In genomic region chr3:10753964-10754363, GRCh38 we compare ENCODE assay signal across 1 cellular context.
A peak's percentile ranks its signal among the peaks of the same experiment; 100 is the strongest.
TF ChIP-seq lines count a peak whose summit lies in the region.

No MANE protein-coding gene starts in this region.

TF ChIP-seq in WTC11, 78 proteins besides CTCF, POLR2A, EP300 and RAD21 (continued from another document):
- TF ChIP-seq, protein P1, sequence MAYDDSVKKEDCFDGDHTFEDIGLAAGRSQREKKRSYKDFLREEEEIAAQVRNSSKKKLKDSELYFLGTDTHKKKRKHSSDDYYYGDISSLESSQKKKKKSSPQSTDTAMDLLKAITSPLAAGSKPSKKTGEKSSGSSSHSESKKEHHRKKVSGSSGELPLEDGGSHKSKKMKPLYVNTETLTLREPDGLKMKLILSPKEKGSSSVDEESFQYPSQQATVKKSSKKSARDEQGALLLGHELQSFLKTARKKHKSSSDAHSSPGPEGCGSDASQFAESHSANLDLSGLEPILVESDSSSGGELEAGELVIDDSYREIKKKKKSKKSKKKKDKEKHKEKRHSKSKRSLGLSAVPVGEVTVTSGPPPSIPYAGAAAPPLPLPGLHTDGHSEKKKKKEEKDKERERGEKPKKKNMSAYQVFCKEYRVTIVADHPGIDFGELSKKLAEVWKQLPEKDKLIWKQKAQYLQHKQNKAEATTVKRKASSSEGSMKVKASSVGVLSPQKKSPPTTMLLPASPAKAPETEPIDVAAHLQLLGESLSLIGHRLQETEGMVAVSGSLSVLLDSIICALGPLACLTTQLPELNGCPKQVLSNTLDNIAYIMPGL (CRISPR knock-in tag; IDR thresholded peaks at IDR 0.05): no peak
- TF ChIP-seq PRRX2 (CRISPR knock-in tag; IDR thresholded peaks at IDR 0.05): no peak
- TF ChIP-seq FOXP1 (CRISPR knock-in tag; IDR thresholded peaks at IDR 0.05; ENCODE audit: borderline replicate concordance): peak; percentile 50; the same call in 1 of the 2 replicates
- no peak for TF ChIP-seq GABPB1 (CRISPR knock-in tag; IDR thresholded peaks at IDR 0.05)
- 0 out of 2 replicates have a peak, but pooled peaks have one; percentile 60 for TF ChIP-seq SMAD4 (CRISPR knock-in tag; IDR thresholded peaks at IDR 0.05)
- TF ChIP-seq, protein P2, sequence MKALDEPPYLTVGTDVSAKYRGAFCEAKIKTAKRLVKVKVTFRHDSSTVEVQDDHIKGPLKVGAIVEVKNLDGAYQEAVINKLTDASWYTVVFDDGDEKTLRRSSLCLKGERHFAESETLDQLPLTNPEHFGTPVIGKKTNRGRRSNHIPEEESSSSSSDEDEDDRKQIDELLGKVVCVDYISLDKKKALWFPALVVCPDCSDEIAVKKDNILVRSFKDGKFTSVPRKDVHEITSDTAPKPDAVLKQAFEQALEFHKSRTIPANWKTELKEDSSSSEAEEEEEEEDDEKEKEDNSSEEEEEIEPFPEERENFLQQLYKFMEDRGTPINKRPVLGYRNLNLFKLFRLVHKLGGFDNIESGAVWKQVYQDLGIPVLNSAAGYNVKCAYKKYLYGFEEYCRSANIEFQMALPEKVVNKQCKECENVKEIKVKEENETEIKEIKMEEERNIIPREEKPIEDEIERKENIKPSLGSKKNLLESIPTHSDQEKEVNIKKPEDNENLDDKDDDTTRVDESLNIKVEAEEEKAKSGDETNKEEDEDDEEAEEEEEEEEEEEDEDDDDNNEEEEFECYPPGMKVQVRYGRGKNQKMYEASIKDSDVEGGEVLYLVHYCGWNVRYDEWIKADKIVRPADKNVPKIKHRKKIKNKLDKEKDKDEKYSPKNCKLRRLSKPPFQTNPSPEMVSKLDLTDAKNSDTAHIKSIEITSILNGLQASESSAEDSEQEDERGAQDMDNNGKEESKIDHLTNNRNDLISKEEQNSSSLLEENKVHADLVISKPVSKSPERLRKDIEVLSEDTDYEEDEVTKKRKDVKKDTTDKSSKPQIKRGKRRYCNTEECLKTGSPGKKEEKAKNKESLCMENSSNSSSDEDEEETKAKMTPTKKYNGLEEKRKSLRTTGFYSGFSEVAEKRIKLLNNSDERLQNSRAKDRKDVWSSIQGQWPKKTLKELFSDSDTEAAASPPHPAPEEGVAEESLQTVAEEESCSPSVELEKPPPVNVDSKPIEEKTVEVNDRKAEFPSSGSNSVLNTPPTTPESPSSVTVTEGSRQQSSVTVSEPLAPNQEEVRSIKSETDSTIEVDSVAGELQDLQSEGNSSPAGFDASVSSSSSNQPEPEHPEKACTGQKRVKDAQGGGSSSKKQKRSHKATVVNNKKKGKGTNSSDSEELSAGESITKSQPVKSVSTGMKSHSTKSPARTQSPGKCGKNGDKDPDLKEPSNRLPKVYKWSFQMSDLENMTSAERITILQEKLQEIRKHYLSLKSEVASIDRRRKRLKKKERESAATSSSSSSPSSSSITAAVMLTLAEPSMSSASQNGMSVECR (CRISPR knock-in tag; IDR thresholded peaks at IDR 0.05; ENCODE audit: borderline replicate concordance): peak; percentile 87
- TF ChIP-seq TEAD4 (CRISPR knock-in tag; IDR thresholded peaks at IDR 0.05): 0 out of 2 replicates have a peak, but pooled peaks have one; percentile 53
- TF ChIP-seq IRF1 (CRISPR knock-in tag; IDR thresholded peaks at IDR 0.05): 0 out of 2 replicates have a peak, but pooled peaks have one; percentile 50
- no peak for TF ChIP-seq ZNF138 (CRISPR knock-in tag; conservative IDR thresholded peaks at IDR 0.05)
- no peak for TF ChIP-seq ATF1 (CRISPR knock-in tag; IDR thresholded peaks at IDR 0.05)
- TF ChIP-seq, protein P3, sequence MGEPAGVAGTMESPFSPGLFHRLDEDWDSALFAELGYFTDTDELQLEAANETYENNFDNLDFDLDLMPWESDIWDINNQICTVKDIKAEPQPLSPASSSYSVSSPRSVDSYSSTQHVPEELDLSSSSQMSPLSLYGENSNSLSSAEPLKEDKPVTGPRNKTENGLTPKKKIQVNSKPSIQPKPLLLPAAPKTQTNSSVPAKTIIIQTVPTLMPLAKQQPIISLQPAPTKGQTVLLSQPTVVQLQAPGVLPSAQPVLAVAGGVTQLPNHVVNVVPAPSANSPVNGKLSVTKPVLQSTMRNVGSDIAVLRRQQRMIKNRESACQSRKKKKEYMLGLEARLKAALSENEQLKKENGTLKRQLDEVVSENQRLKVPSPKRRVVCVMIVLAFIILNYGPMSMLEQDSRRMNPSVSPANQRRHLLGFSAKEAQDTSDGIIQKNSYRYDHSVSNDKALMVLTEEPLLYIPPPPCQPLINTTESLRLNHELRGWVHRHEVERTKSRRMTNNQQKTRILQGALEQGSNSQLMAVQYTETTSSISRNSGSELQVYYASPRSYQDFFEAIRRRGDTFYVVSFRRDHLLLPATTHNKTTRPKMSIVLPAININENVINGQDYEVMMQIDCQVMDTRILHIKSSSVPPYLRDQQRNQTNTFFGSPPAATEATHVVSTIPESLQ (CRISPR knock-in tag; IDR thresholded peaks at IDR 0.05): no peak
- TF ChIP-seq, protein P4, sequence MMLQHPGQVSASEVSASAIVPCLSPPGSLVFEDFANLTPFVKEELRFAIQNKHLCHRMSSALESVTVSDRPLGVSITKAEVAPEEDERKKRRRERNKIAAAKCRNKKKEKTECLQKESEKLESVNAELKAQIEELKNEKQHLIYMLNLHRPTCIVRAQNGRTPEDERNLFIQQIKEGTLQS (CRISPR knock-in tag; conservative IDR thresholded peaks at IDR 0.05): no peak
- no peak for TF ChIP-seq HMGA2 (CRISPR knock-in tag; IDR thresholded peaks at IDR 0.05)
- no peak for TF ChIP-seq MXD4 (CRISPR knock-in tag; IDR thresholded peaks at IDR 0.05; ENCODE audit: borderline replicate concordance)
- no peak for TF ChIP-seq ZNF396 (CRISPR knock-in tag; IDR thresholded peaks at IDR 0.05; ENCODE audit: borderline replicate concordance)
- 0 out of 2 replicates have a peak, but pooled peaks have one; percentile 69 for TF ChIP-seq ZNF232 (CRISPR knock-in tag; IDR thresholded peaks at IDR 0.05)
- TF ChIP-seq GTF2I (CRISPR knock-in tag; conservative IDR thresholded peaks at IDR 0.05): no peak
- TF ChIP-seq NR2C2 (CRISPR knock-in tag; IDR thresholded peaks at IDR 0.05): no peak
- no peak for TF ChIP-seq ZNF263 (CRISPR knock-in tag; IDR thresholded peaks at IDR 0.05; ENCODE audit: low read depth)
- TF ChIP-seq JUN (CRISPR knock-in tag; IDR thresholded peaks at IDR 0.05): 0 out of 2 replicates have a peak, but pooled peaks have one; percentile 54
- TF ChIP-seq EMX1 (CRISPR knock-in tag; IDR thresholded peaks at IDR 0.05): no peak
- 0 out of 2 replicates have a peak, but pooled peaks have one; percentile 78 for TF ChIP-seq SMAD3 (CRISPR knock-in tag; IDR thresholded peaks at IDR 0.05; ENCODE audit: borderline replicate concordance)
- no peak for TF ChIP-seq ZNF317 (CRISPR knock-in tag; IDR thresholded peaks at IDR 0.05; ENCODE audit: borderline replicate concordance, low read depth)
- TF ChIP-seq, protein P5, sequence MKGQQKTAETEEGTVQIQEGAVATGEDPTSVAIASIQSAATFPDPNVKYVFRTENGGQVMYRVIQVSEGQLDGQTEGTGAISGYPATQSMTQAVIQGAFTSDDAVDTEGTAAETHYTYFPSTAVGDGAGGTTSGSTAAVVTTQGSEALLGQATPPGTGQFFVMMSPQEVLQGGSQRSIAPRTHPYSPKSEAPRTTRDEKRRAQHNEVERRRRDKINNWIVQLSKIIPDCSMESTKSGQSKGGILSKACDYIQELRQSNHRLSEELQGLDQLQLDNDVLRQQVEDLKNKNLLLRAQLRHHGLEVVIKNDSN (CRISPR knock-in tag; IDR thresholded peaks at IDR 0.05): peak; percentile 66; the same call in 1 of the 2 replicates
